25 cellular contexts compared by ENCODE assay signal in genomic region chr20:40892642-40893041, GRCh38.
DNase-seq lines count a peak whose midpoint lies in the region; ATAC-seq, FAIRE-seq and TF ChIP-seq lines count a peak whose summit lies in the region.
"Had no signal": no experiment of that assay in that cellular context is flagged by ENCODE, and none has a peak within 500 bp of the region (broad histone marks: within the 10 kb centered on the region; RNA-seq: fewer than 3 reads in every experiment).

No MANE protein-coding gene starts in this region.

- no peak for FAIRE-seq in GM12878 (lab: Jason Lieb, UNC)
- FAIRE-seq: TTC549 had no signal

- H4K20me1 ChIP-seq in mammary epithelial cell (ENCODE audit: insufficient read depth, low read length) (no peaks in the 10 kb centered on the region), GM12878 (ENCODE audit: control insufficient read depth, insufficient read depth) (no peaks in the 10 kb centered on the region)

- H2AFZ ChIP-seq in mammary epithelial cell (ENCODE audit: low read depth, low read length) (no peak overlapping the region), GM12878 (ENCODE audit: control insufficient read depth, low read depth, low read length) (no peak overlapping the region)

- H3K9ac ChIP-seq in mammary epithelial cell (ENCODE audit: insufficient read depth, low read length) (no peak overlapping the region), GM12878 (ENCODE audit: control insufficient read depth, insufficient read depth, low read length) (no peak overlapping the region)
- H3K9ac ChIP-seq: KMS-11 had no signal

- H3K4me3 Mint-ChIP-seq in MCF 10A (ENCODE audit: unreplicated experiment), result no peak overlapping the region
- H3K4me3 Mint-ChIP-seq in stimulated activated memory B cell treated with anti-CD40 and anti-IgM and Interleukin-4, amounts not matched to agents 10 μg/mL and 1 μg/mL and 100 μg/mL, for 72 hours, result no peak overlapping the region
- H3K4me3 Mint-ChIP-seq: activated CD4-positive, alpha-beta T cell treated with anti-CD3 and anti-CD28 coated beads, Interleukin-2, amount 10 ng/mL, durations not matched to agents 7 days and 5 days; H9; stimulated activated naive CD8-positive, alpha-beta T cell treated with anti-CD3 and anti-CD28 coated beads, Interleukin-15, Interleukin-2, amounts not matched to agents 100 ng/mL and 50 ng/mL, for 24 hours had no signal

- in situ Hi-C loops in mammary epithelial cell (cut with MboI; ENCODE audit: low sequenced_read_pairs in 2 of 2) (no loop called here), GM12878 (cut with MboI) (no loop called here), brain microvascular endothelial cell (cut with HindIII; ENCODE audit: low pct_ligation_motif_present, low sequenced_read_pairs) (no loop called here)

- H3K79me2 ChIP-seq in mammary epithelial cell (ENCODE audit: insufficient read depth, low read length) (no peaks in the 10 kb centered on the region), GM12878 (ENCODE audit: control insufficient read depth, insufficient read depth, low read length) (no peaks in the 10 kb centered on the region)

- H3K4me1 Mint-ChIP-seq in MCF 10A (ENCODE audit: insufficient read depth, unreplicated experiment), result no peaks in the 10 kb centered on the region
- H3K4me1 Mint-ChIP-seq in stimulated activated memory B cell treated with anti-CD40 and anti-IgM and Interleukin-4, amounts not matched to agents 10 μg/mL and 1 μg/mL and 100 μg/mL, for 72 hours, result no peaks in the 10 kb centered on the region
- H3K4me1 Mint-ChIP-seq: activated CD4-positive, alpha-beta T cell treated with anti-CD3 and anti-CD28 coated beads, Interleukin-2, amount 10 ng/mL, durations not matched to agents 7 days and 5 days; H9 had no signal

- H3K9me3 ChIP-seq in mammary epithelial cell (replicated peaks; ENCODE audit: insufficient read depth, low read length) (no peaks in the 10 kb centered on the region), GM12878 (replicated peaks; ENCODE audit: control insufficient read depth, insufficient read depth, low read length) (no peaks in the 10 kb centered on the region)
- H3K9me3 ChIP-seq: gastroesophageal sphincter, left lung, right atrium auricular region, upper lobe of left lung had no signal

- no peaks in the 10 kb centered on the region for H3K36me3 Mint-ChIP-seq in MCF 10A (ENCODE audit: insufficient read depth, unreplicated experiment)
- H3K36me3 Mint-ChIP-seq in stimulated activated memory B cell treated with anti-CD40 and anti-IgM and Interleukin-4, amounts not matched to agents 10 μg/mL and 1 μg/mL and 100 μg/mL, for 72 hours, result no peaks in the 10 kb centered on the region

- no peak for TF ChIP-seq CTCF in MCF 10A (IDR thresholded peaks at IDR 0.05; ENCODE audit: unreplicated experiment)
- peak in 1 of 2 donors; percentile 5 for TF ChIP-seq CTCF in mammary epithelial cell (conservative IDR thresholded peaks at IDR 0.05 in 1 of 2, IDR thresholded peaks at IDR 0.05 in 1 of 2; ENCODE audit: extremely low read depth in 1 of 2, insufficient read depth in 1 of 2, low read depth in 1 of 2, low read length in 2 of 2)
- peak in 2 of 3 experiments; percentile 7 to 35; a peak in 2 of 6 replicates for TF ChIP-seq CTCF in GM12878 (IDR thresholded peaks at IDR 0.05 in 2 of 3, conservative IDR thresholded peaks at IDR 0.05 in 1 of 3; ENCODE audit: control insufficient read depth in 2 of 3, extremely low read depth in 1 of 3, insufficient read depth in 1 of 3, low read depth in 3 of 3, low read length in 3 of 3)
- TF ChIP-seq CTCF in brain microvascular endothelial cell (IDR thresholded peaks at IDR 0.05; ENCODE audit: low read depth, low read length, missing control alignments), result no peak

- H3K27me3 ChIP-seq in mammary epithelial cell (ENCODE audit: insufficient read depth, low read length) (no peaks in the 10 kb centered on the region), GM12878 (replicated peaks in 1 of 2; ENCODE audit: control insufficient read depth in 2 of 2, insufficient read depth in 2 of 2, low read length in 1 of 2) (no peaks in the 10 kb centered on the region; a peak in 1 of 4 replicates), brain microvascular endothelial cell (replicated peaks) (no peaks in the 10 kb centered on the region)
- H3K27me3 ChIP-seq: left lung, right atrium auricular region, upper lobe of left lung had no signal

- TF ChIP-seq EP300 in GM12878 (IDR thresholded peaks at IDR 0.05; ENCODE audit: borderline replicate concordance in 1 of 2, control insufficient read depth in 1 of 2, low read depth in 2 of 2, low read length in 2 of 2), result no peak

- CTCF ChIA-PET in MCF 10A (lab: Yijun Ruan, JAX) (interaction anchor here (0.5 to 0.6 kb wide), 2 partner anchors 30 to 151 kb away, joined by 3 to 4 read pairs; no protein-coding TSS in a partner anchor), mammary epithelial cell (lab: Charles Lee; ENCODE audit: low non-redundant PET) (no interaction called here), GM12878 (lab: Yijun Ruan, JAX) (interaction anchor here (0.5 to 1.3 kb wide), 4 partner anchors 51 to 1621 kb away, joined by 3 to 4 read pairs (median 3); no protein-coding TSS in a partner anchor)

- H3K36me3 ChIP-seq in mammary epithelial cell (ENCODE audit: insufficient read depth, low read length), result no peaks in the 10 kb centered on the region
- H3K36me3 ChIP-seq in GM12878 (ENCODE audit: control insufficient read depth in 2 of 2, insufficient read depth in 2 of 2, low read length in 1 of 2), result no peaks in the 10 kb centered on the region
- H3K36me3 ChIP-seq in brain microvascular endothelial cell (replicated peaks), result no peaks in the 10 kb centered on the region
- H3K36me3 ChIP-seq: gastroesophageal sphincter, left lung, right atrium auricular region, upper lobe of left lung had no signal

- BruUV-seq in MCF 10A (replicated peaks; lab: Mats Ljungman, UMichigan), result no TSS peak
- BruUV-seq in mammary epithelial cell (replicated peaks; lab: Mats Ljungman, UMichigan), result no TSS peak
- BruUV-seq in GM12878 (replicated peaks; lab: Mats Ljungman, UMichigan), result no TSS peak

- dilution Hi-C loops in mammary epithelial cell (cut with HindIII; ENCODE audit: low sequenced_read_pairs), result no loop called here

- TF ChIP-seq RAD21 in GM12878 (IDR thresholded peaks at IDR 0.05; ENCODE audit: insufficient read depth, low read depth, low read length), result peak; percentile 43; the same call in 1 of the 2 replicates

- no peak overlapping the region for H3K27ac ChIP-seq in mammary epithelial cell (ENCODE audit: insufficient read depth, low read depth, low read length)
- no peak overlapping the region for H3K27ac ChIP-seq in GM12878 (ENCODE audit: control insufficient read depth, insufficient read depth)
- no peak overlapping the region for H3K27ac ChIP-seq in brain microvascular endothelial cell
- H3K27ac ChIP-seq: gastroesophageal sphincter, KMS-11, left lung, right atrium auricular region, upper lobe of left lung had no signal

- H3K4me1 ChIP-seq in mammary epithelial cell (ENCODE audit: insufficient read depth, low read length) (no peaks in the 10 kb centered on the region), GM12878 (ENCODE audit: control insufficient read depth, insufficient read depth, low read length) (no peaks in the 10 kb centered on the region)
- H3K4me1 ChIP-seq: right atrium auricular region had no signal

- TF ChIP-seq POLR2A in GM12878 (IDR thresholded peaks at IDR 0.05; ENCODE audit: low read depth, low read length), result no peak

- no peak overlapping the region for H3K27ac Mint-ChIP-seq in MCF 10A (ENCODE audit: low read depth, unreplicated experiment)
- no peak overlapping the region for H3K27ac Mint-ChIP-seq in stimulated activated memory B cell treated with anti-CD40 and anti-IgM and Interleukin-4, amounts not matched to agents 10 μg/mL and 1 μg/mL and 100 μg/mL, for 72 hours
- H3K27ac Mint-ChIP-seq: activated CD4-positive, alpha-beta T cell treated with anti-CD3 and anti-CD28 coated beads, Interleukin-2, amount 10 ng/mL, durations not matched to agents 7 days and 5 days; H9; stimulated activated naive CD8-positive, alpha-beta T cell treated with anti-CD3 and anti-CD28 coated beads, Interleukin-15, Interleukin-2, amounts not matched to agents 100 ng/mL and 50 ng/mL, for 24 hours had no signal

- H3K4me2 ChIP-seq in mammary epithelial cell (ENCODE audit: insufficient read depth, low read depth, low read length) (no peak overlapping the region), GM12878 (ENCODE audit: control insufficient read depth, insufficient read depth) (no peak overlapping the region)
- H3K4me2 ChIP-seq: KMS-11 had no signal

- SMC1A ChIA-PET in GM12878 (lab: Charles Lee; ENCODE audit: uncharacterized antibody, unreplicated experiment), result interaction anchor here (0.8 to 1.0 kb wide), 2 partner anchors 51 to 71 kb away, joined by 3 to 4 read pairs; no protein-coding TSS in a partner anchor

- no peaks in the 10 kb centered on the region for H3K27me3 Mint-ChIP-seq in MCF 10A (ENCODE audit: insufficient read depth, unreplicated experiment)
- peaks cover 9% of the 10 kb centered on the region for H3K27me3 Mint-ChIP-seq in stimulated activated memory B cell treated with anti-CD40 and anti-IgM and Interleukin-4, amounts not matched to agents 10 μg/mL and 1 μg/mL and 100 μg/mL, for 72 hours

- 100% methylated on average over 2 of the region's 2 CpGs for WGBS in mammary epithelial cell (ENCODE audit: low coverage, missing lambda C conversion rate)
- 0% methylated on average over 2 of the region's 2 CpGs for WGBS in GM12878 (ENCODE audit: insufficient coverage, insufficient replicate concordance, low lambda C conversion rate, missing lambda C conversion rate)

- intact Hi-C loops in MCF 10A (cut with micrococcal nuclease), result no loop called here
- intact Hi-C loops in mammary epithelial cell (cut with micrococcal nuclease), result loop anchor here (1.0 kb wide), 1 partner anchor 71 kb away; no protein-coding TSS in a partner anchor
- intact Hi-C loops in GM12878 (cut with micrococcal nuclease; ENCODE audit: unreplicated experiment), result no loop called here
- intact Hi-C loops in left colon (cut with DNase I, micrococcal nuclease), result no loop called here

- H3K4me3 ChIP-seq in mammary epithelial cell (replicated peaks in 1 of 3; ENCODE audit: insufficient read depth in 1 of 3, low read depth in 2 of 3, low read length in 3 of 3) (no peak overlapping the region), GM12878 (no peak overlapping the region), brain microvascular endothelial cell (ENCODE audit: low read depth, low read length) (no peak overlapping the region)
- H3K4me3 ChIP-seq: gastroesophageal sphincter, left lung, right atrium auricular region, upper lobe of left lung had no signal

- DNase-seq in MCF 10A (ENCODE audit: unreplicated experiment) (peak; percentile 7), mammary epithelial cell (no peak), NAMALWA (ENCODE audit: low spot score) (peak; percentile 50), GM12878 (ENCODE audit: low read depth, low spot score) (no peak), left colon (no peak), brain microvascular endothelial cell (no peak), NCI-H82 treated with DMSO at 0.1 percent for 48 hours (lab: John Stamatoyannopoulos, UW; ENCODE audit: unreplicated experiment) (no peak)
- DNase-seq: ACHN; activated CD4-positive, alpha-beta T cell treated with anti-CD3 and anti-CD28 coated beads, Interleukin-2, amount 10 ng/mL, durations not matched to agents 7 days and 5 days; activated CD8-positive, alpha-beta memory T cell treated with anti-CD3 and anti-CD28 coated beads, Interleukin-2, amount 50 U/mL, for 48 hours; activated gamma-delta T cell; caudate nucleus; DMS79; erythroblast; H9; left lung; NCI-H226; OCI-M1; upper lobe of left lung had no signal

- no peaks in the 10 kb centered on the region for H3K9me3 Mint-ChIP-seq in MCF 10A (ENCODE audit: unreplicated experiment)
- no peaks in the 10 kb centered on the region for H3K9me3 Mint-ChIP-seq in stimulated activated memory B cell treated with anti-CD40 and anti-IgM and Interleukin-4, amounts not matched to agents 10 μg/mL and 1 μg/mL and 100 μg/mL, for 72 hours
- H3K9me3 Mint-ChIP-seq: activated CD4-positive, alpha-beta T cell treated with anti-CD3 and anti-CD28 coated beads, Interleukin-2, amount 10 ng/mL, durations not matched to agents 7 days and 5 days; H9; stimulated activated naive CD8-positive, alpha-beta T cell treated with anti-CD3 and anti-CD28 coated beads, Interleukin-15, Interleukin-2, amounts not matched to agents 100 ng/mL and 50 ng/mL, for 24 hours had no signal

- RAD21 ChIA-PET in GM12878 (lab: Charles Lee; ENCODE audit: unreplicated experiment), result no interaction called here

- POLR2A ChIA-PET in MCF 10A (lab: Yijun Ruan, JAX), result no interaction called here
- POLR2A ChIA-PET in GM12878 (lab: Charles Lee), result no interaction called here

- peak; percentile 56; the same call in 2 of the 3 replicates for ATAC-seq in GM12878
- ATAC-seq in stimulated activated memory B cell treated with anti-CD40 and anti-IgM and Interleukin-4, amounts not matched to agents 10 μg/mL and 1 μg/mL and 100 μg/mL, for 72 hours, result peak; percentile 42
- no peak for ATAC-seq in left colon
- ATAC-seq: gastroesophageal sphincter, left lung had no signal

Comparison
In these comparisons a context has a peak if more than half of its experiments do, and no peak if none do; other contexts are left out.
1. DNase-seq: peak in MCF 10A (single experiment) and NAMALWA (single experiment); none in mammary epithelial cell (single experiment), GM12878 (single experiment), left colon (0 of 2), brain microvascular endothelial cell (single experiment) and NCI-H82 treated with DMSO at 0.1 percent for 48 hours (single experiment).
2. CTCF ChIP-seq: peak in GM12878 (2 of 3); none in MCF 10A (single experiment) and brain microvascular endothelial cell (single experiment).